In genomic region chrX:79162076-79162475, GRCh38 we compare ENCODE assay signal across 15 cellular contexts. TPM values are rescaled to one million over a fixed set of nuclear protein-coding genes. Genes with fewer than 3 reads are reported as not detected.
DNase-seq lines count a peak whose midpoint lies in the region; ATAC-seq and TF ChIP-seq lines count a peak whose summit lies in the region.
"Had no signal": no experiment of that assay in that cellular context is flagged by ENCODE, and none has a peak within 500 bp of the region (broad histone marks: within the 10 kb centered on the region; RNA-seq: fewer than 3 reads in every experiment).

No MANE protein-coding gene starts in this region.

- peak overlapping the region in 3 of 8 donors; percentile 8 to 40 (median 11) for H3K4me3 ChIP-seq in spleen
- H3K4me3 ChIP-seq: adrenal gland, prostate gland, upper lobe of right lung had no signal

- POLR2A ChIA-PET in activated CD8-positive, alpha-beta T cell treated with anti-CD3 and anti-CD28 coated beads, Interleukin-2, amount 10 ng/mL, durations not matched to agents 7 days and 5 days (lab: Charles Lee): interaction anchor here (0.7 to 1.2 kb wide), 3 partner anchors 8 to 26 kb away, joined by 3 to 6 read pairs (median 3); no protein-coding TSS in a partner anchor

- H3K4me1 ChIP-seq in spleen: peaks cover 0 to 54% (median 14%) of the 10 kb centered on the region in 6 donors
- H3K4me1 ChIP-seq: adrenal gland, prostate gland, upper lobe of right lung had no signal

- no peaks in the 10 kb centered on the region for H3K27me3 ChIP-seq in spleen (replicated peaks in 1 of 7)
- H3K27me3 ChIP-seq: upper lobe of right lung had no signal

- no peak for TF ChIP-seq CTCF in spleen (IDR thresholded peaks at IDR 0.05 in 8 of 11, conservative IDR thresholded peaks at IDR 0.05 in 3 of 11)

- TF ChIP-seq POLR2A in spleen (IDR thresholded peaks at IDR 0.05): no peak

- WGBS in spleen, 5 donors: 4 to 28% (median 15%) methylated on average over 1 of the region's 1 CpG

- H3K4me3 Mint-ChIP-seq in activated naive CD4-positive, alpha-beta T cell treated with anti-CD3 and anti-CD28 coated beads, Interleukin-2, amount 50 U/mL, for 24 hours: peak overlapping the region; percentile 95
- peak overlapping the region; percentile 89 for H3K4me3 Mint-ChIP-seq in activated CD8-positive, alpha-beta T cell treated with anti-CD3 and anti-CD28 coated beads, Interleukin-2, amount 10 ng/mL, durations not matched to agents 7 days and 5 days

- peak overlapping the region; percentile 44 to 75 (median 70) for H3K27ac ChIP-seq in spleen
- H3K27ac ChIP-seq: adrenal gland, prostate gland, upper lobe of right lung had no signal

- intact Hi-C loops in spleen (cut with DNase I; ENCODE audit: low total_unique reads): no loop called here

- no peak for DNase-seq in activated naive CD4-positive, alpha-beta T cell treated with Interleukin-2 at 50 U/mL for 16 hours
- DNase-seq in activated CD8-positive, alpha-beta T cell treated with anti-CD3 and anti-CD28 coated beads, Interleukin-2, amount 10 ng/mL, durations not matched to agents 7 days and 5 days: no peak
- DNase-seq in spleen (no peak), iPS-NIHi7 (ENCODE audit: extremely low spot score) (no peak), NCI-H2171 (lab: John Stamatoyannopoulos, UW) (no peak)
- DNase-seq: adrenal gland, left colon, NCI-H1105, upper lobe of right lung had no signal

- CTCF ChIA-PET in activated CD8-positive, alpha-beta T cell treated with anti-CD3 and anti-CD28 coated beads, Interleukin-2, amount 10 ng/mL, durations not matched to agents 7 days and 5 days (lab: Charles Lee): interaction anchor here (1.3 to 2.4 kb wide), 4 partner anchors 9 to 11 kb away, joined by 3 to 6 read pairs (median 4); no protein-coding TSS in a partner anchor

- ATAC-seq in HG02938 (IDR thresholded peaks at IDR 0.05; ENCODE audit: unreplicated experiment): peak; percentile 4
- no peak for ATAC-seq in activated CD8-positive, alpha-beta T cell treated with anti-CD3 and anti-CD28 coated beads, Interleukin-2, amount 10 ng/mL, durations not matched to agents 7 days and 5 days
- ATAC-seq in GM21390 (IDR thresholded peaks at IDR 0.05; ENCODE audit: unreplicated experiment): no peak
- ATAC-seq: upper lobe of right lung had no signal

- peak overlapping the region; percentile 100 for H3K27ac Mint-ChIP-seq in activated naive CD4-positive, alpha-beta T cell treated with anti-CD3 and anti-CD28 coated beads, Interleukin-2, amount 50 U/mL, for 24 hours
- peak overlapping the region; percentile 97 for H3K27ac Mint-ChIP-seq in activated CD8-positive, alpha-beta T cell treated with anti-CD3 and anti-CD28 coated beads, Interleukin-2, amount 10 ng/mL, durations not matched to agents 7 days and 5 days

- no peaks in the 10 kb centered on the region for H3K9me3 ChIP-seq in spleen
- H3K9me3 ChIP-seq: adrenal gland, prostate gland, upper lobe of right lung had no signal

- no peaks in the 10 kb centered on the region for H3K36me3 ChIP-seq in spleen
- H3K36me3 ChIP-seq: adrenal gland, prostate gland, upper lobe of right lung had no signal

- peaks cover 5% of the 10 kb centered on the region for H3K9me3 Mint-ChIP-seq in activated naive CD4-positive, alpha-beta T cell treated with anti-CD3 and anti-CD28 coated beads, Interleukin-2, amount 50 U/mL, for 24 hours
- H3K9me3 Mint-ChIP-seq in activated CD8-positive, alpha-beta T cell treated with anti-CD3 and anti-CD28 coated beads, Interleukin-2, amount 10 ng/mL, durations not matched to agents 7 days and 5 days (ENCODE audit: insufficient read depth): no peaks in the 10 kb centered on the region

- peaks cover 77% of the 10 kb centered on the region for H3K4me1 Mint-ChIP-seq in activated naive CD4-positive, alpha-beta T cell treated with anti-CD3 and anti-CD28 coated beads, Interleukin-2, amount 50 U/mL, for 24 hours
- H3K4me1 Mint-ChIP-seq in activated CD8-positive, alpha-beta T cell treated with anti-CD3 and anti-CD28 coated beads, Interleukin-2, amount 10 ng/mL, durations not matched to agents 7 days and 5 days (ENCODE audit: low read depth): peaks cover 74% of the 10 kb centered on the region

- no peaks in the 10 kb centered on the region for H3K27me3 Mint-ChIP-seq in activated naive CD4-positive, alpha-beta T cell treated with anti-CD3 and anti-CD28 coated beads, Interleukin-2, amount 50 U/mL, for 24 hours
- no peaks in the 10 kb centered on the region for H3K27me3 Mint-ChIP-seq in activated CD8-positive, alpha-beta T cell treated with anti-CD3 and anti-CD28 coated beads, Interleukin-2, amount 10 ng/mL, durations not matched to agents 7 days and 5 days (ENCODE audit: low read depth)

- H3K36me3 Mint-ChIP-seq in activated naive CD4-positive, alpha-beta T cell treated with anti-CD3 and anti-CD28 coated beads, Interleukin-2, amount 50 U/mL, for 24 hours: peaks cover 15% of the 10 kb centered on the region
- H3K36me3 Mint-ChIP-seq in activated CD8-positive, alpha-beta T cell treated with anti-CD3 and anti-CD28 coated beads, Interleukin-2, amount 10 ng/mL, durations not matched to agents 7 days and 5 days (ENCODE audit: low read depth): peaks cover 50% of the 10 kb centered on the region

RNA-seq across cellular contexts. Expression of gene GPR174, which starts 17.6 kb away (rescaled TPM):
- total RNA-seq in activated CD8-positive, alpha-beta T cell treated with anti-CD3 and anti-CD28 coated beads, Interleukin-2, amount 10 ng/mL, durations not matched to agents 7 days and 5 days: 10 to 100 TPM; 19.8 to 20.0 TPM
- 10 to 100 TPM; 18.2 to 47.9 (median 23.3) TPM for total RNA-seq in spleen
- polyA plus RNA-seq in spleen: 1 to 10 TPM; 3.6 to 4.7 (median 3.9) TPM
- total RNA-seq: epithelial cell of proximal tubule, myocyte had no signal
